ENCODE assay signal across 33 cellular contexts in genomic region chr10:35659456-35659855, GRCh38. TPM values are rescaled to one million over a fixed set of nuclear protein-coding genes. Genes with fewer than 3 reads are reported as not detected.
"Had no signal": no experiment of that assay in that cellular context is flagged by ENCODE, and none has a peak within 500 bp of the region (broad histone marks: within the 10 kb centered on the region; RNA-seq: fewer than 3 reads in every experiment).

No MANE protein-coding gene starts in this region.

- FAIRE-seq: pancreas, small intestine had no signal

- ATAC-seq: naive thymus-derived CD8-positive, alpha-beta T cell; natural killer cell treated with Interleukin-12 subunit alpha and Interleukin-12 subunit beta and Interleukin-15 and Interleukin-18, amount 100 ng/mL, for 72 hours; pancreas; right lobe of liver; stimulated activated memory B cell treated with anti-CD40 and anti-IgM and Interleukin-4, amounts not matched to agents 10 μg/mL and 1 μg/mL and 100 μg/mL, for 72 hours; stimulated activated naive CD8-positive, alpha-beta T cell treated with anti-CD3 and anti-CD28 coated beads, Interleukin-15, amount 100 ng/mL, for 72 hours; stimulated activated naive CD8-positive, alpha-beta T cell treated with anti-CD3 and anti-CD28 coated beads, Interleukin-15, Interleukin-2, amounts not matched to agents 100 U/mL and 50 U/mL, for 24 hours; upper lobe of right lung had no signal

- H3K4me3 ChIP-seq: pancreas, prostate gland, right atrium auricular region, right lobe of liver, sigmoid colon, suprapubic skin, testis, tibial artery, transverse colon, upper lobe of right lung, uterus had no signal

- H3K27me3 ChIP-seq: pancreas, right atrium auricular region, right lobe of liver, sigmoid colon, testis, tibial artery, transverse colon, upper lobe of right lung, uterus had no signal

- H3K36me3 ChIP-seq: neutrophil, pancreas, prostate gland, right atrium auricular region, right lobe of liver, sigmoid colon, suprapubic skin, tibial artery, transverse colon, upper lobe of right lung, uterus had no signal

- H3K9me3 ChIP-seq: neutrophil, pancreas, prostate gland, right atrium auricular region, right lobe of liver, sigmoid colon, suprapubic skin, testis, tibial artery, transverse colon, upper lobe of right lung, uterus had no signal

- H3K4me1 ChIP-seq: prostate gland, right atrium auricular region, right lobe of liver, suprapubic skin, testis, tibial artery, transverse colon, upper lobe of right lung, uterus had no signal

- H3K27ac ChIP-seq: neutrophil, pancreas, prostate gland, right atrium auricular region, right lobe of liver, sigmoid colon, suprapubic skin, testis, tibial artery, transverse colon, upper lobe of right lung, uterus had no signal

- DNase-seq: naive thymus-derived CD8-positive, alpha-beta T cell; nephron progenitor cell; nucleus accumbens; pancreas; retina; right lobe of liver; sigmoid colon; small intestine; stimulated activated CD4-positive, alpha-beta T cell treated with anti-CD3 and anti-CD28 coated beads, Interleukin-15, amount 100 ng/mL, for 24 hours; stimulated activated CD4-positive, alpha-beta T cell treated with anti-CD3 and anti-CD28 coated beads, Interleukin-4, amount 100 ng/mL, for 1 hour; stimulated activated CD4-positive, alpha-beta T cell treated with anti-CD3 and anti-CD28 coated beads, Interleukin-4, amount 100 ng/mL, for 4 hours; stimulated activated CD8-positive, alpha-beta memory T cell treated with anti-CD3 and anti-CD28 coated beads, Interleukin-4, amount 100 ng/mL, for 48 hours; stimulated activated naive CD4-positive, alpha-beta T cell; stimulated activated naive CD8-positive, alpha-beta T cell treated with anti-CD3 and anti-CD28 coated beads, Interleukin-15, amount 100 ng/mL, for 72 hours; stimulated activated naive CD8-positive, alpha-beta T cell treated with anti-CD3 and anti-CD28 coated beads, Interleukin-15, Interleukin-2, amounts not matched to agents 100 U/mL and 50 U/mL, for 24 hours; substantia nigra; testis; tibial artery; transverse colon; upper lobe of right lung; uterus had no signal

RNA-seq across cellular contexts. Expression of gene GJD4, which starts 54.3 kb away (rescaled TPM):
- total RNA-seq: naive thymus-derived CD8-positive, alpha-beta T cell; natural killer cell treated with Interleukin-12 subunit alpha and Interleukin-12 subunit beta and Interleukin-15 and Interleukin-18, amount 100 ng/mL, for 72 hours; neural crest cell; omental fat pad; osteocyte; pancreas; posterior vena cava; pulmonary artery endothelial cell; right atrium auricular region; right lobe of liver; sigmoid colon; transverse colon; upper lobe of right lung; urinary bladder; uterus had no signal
- polyA plus RNA-seq: naive thymus-derived CD8-positive, alpha-beta T cell; sigmoid colon; urinary bladder had no signal
